Comparison of ENCODE assay signal across 9 cellular contexts in the genomic region with DNA sequence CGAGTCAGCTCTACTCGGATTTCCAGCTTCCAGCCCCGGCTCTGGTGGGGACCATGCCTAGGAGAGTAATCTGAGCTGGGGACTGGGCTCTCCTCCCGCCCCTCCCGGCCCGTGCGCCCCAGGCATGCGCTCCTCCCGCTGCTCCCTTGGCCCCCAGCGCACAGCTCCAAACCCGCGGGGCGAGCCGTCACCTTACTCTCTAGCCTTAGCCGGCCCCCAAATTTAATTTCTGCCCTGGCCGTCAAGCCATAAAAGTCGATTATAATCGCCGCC. TPM values are rescaled to one million over a fixed set of nuclear protein-coding genes. Genes with fewer than 3 reads are reported as not detected.
DNase-seq lines count a peak whose midpoint lies in the region; ATAC-seq and TF ChIP-seq lines count a peak whose summit lies in the region.
"Had no signal": no experiment of that assay in that cellular context is flagged by ENCODE, and none has a peak within 500 bp of the region (broad histone marks: within the 10 kb centered on the region; RNA-seq: fewer than 3 reads in every experiment).

No MANE protein-coding gene starts in this region.

- ATAC-seq in GM19397 (IDR thresholded peaks at IDR 0.05; ENCODE audit: unreplicated experiment): peak; percentile 10
- ATAC-seq in lower lobe of right lung: peak; percentile 69 to 73
- ATAC-seq in upper lobe of right lung: peak; percentile 56
- no peak for ATAC-seq in HG03135 (IDR thresholded peaks at IDR 0.05; ENCODE audit: unreplicated experiment)

- TF ChIP-seq CTCF in coronary artery (IDR thresholded peaks at IDR 0.05) (no peak), lower lobe of right lung (IDR thresholded peaks at IDR 0.05) (no peak), upper lobe of right lung (IDR thresholded peaks at IDR 0.05) (no peak)

- H3K4me1 ChIP-seq in lower lobe of right lung (peaks cover 20% of the 10 kb centered on the region), upper lobe of right lung (peaks cover 4% of the 10 kb centered on the region)

- intact Hi-C loops in lower lobe of right lung (cut with DNase I): no loop called here
- intact Hi-C loops in upper lobe of right lung (cut with DNase I): no loop called here

- H3K27ac ChIP-seq in coronary artery (peak overlapping the region; percentile 50 to 75), lower lobe of right lung (no peak overlapping the region), upper lobe of right lung (no peak overlapping the region)
- H3K27ac ChIP-seq: neutrophil had no signal

- H3K9me3 ChIP-seq in lower lobe of right lung (no peaks in the 10 kb centered on the region), upper lobe of right lung (no peaks in the 10 kb centered on the region)
- H3K9me3 ChIP-seq: neutrophil had no signal

- H3K27me3 ChIP-seq in lower lobe of right lung (ENCODE audit: low read depth) (peaks cover 26% of the 10 kb centered on the region), upper lobe of right lung (peaks cover 9% of the 10 kb centered on the region)

- H3K4me3 ChIP-seq in coronary artery (peak overlapping the region; percentile 75), lower lobe of right lung (peak overlapping the region; percentile 55), upper lobe of right lung (peak overlapping the region; percentile 57)

- H3K36me3 ChIP-seq in lower lobe of right lung (no peaks in the 10 kb centered on the region), upper lobe of right lung (no peaks in the 10 kb centered on the region)
- H3K36me3 ChIP-seq: neutrophil had no signal

- DNase-seq in AG20443 (ENCODE audit: low spot score) (peak; percentile 86), NCI-H226 (peak; percentile 6), coronary artery (ENCODE audit: low spot score) (no peak), lower lobe of right lung (no peak), upper lobe of right lung (no peak), NCI-H1436 treated with DMSO at 0.1 percent for 48 hours (lab: John Stamatoyannopoulos, UW) (no peak)

RNA-seq across cellular contexts. Expression of gene CAPRIN2, which starts 41.7 kb away (rescaled TPM):
- 20.4 TPM for total RNA-seq in lower lobe of right lung
- 17.2 TPM for total RNA-seq in upper lobe of right lung

Comparison
In these comparisons a context has a peak if more than half of its experiments do, and no peak if none do; other contexts are left out.
1. DNase-seq: peak in AG20443 (single experiment) and NCI-H226 (single experiment); none in coronary artery (single experiment), lower lobe of right lung (single experiment), upper lobe of right lung (single experiment) and NCI-H1436 treated with DMSO at 0.1 percent for 48 hours (single experiment).
2. H3K27ac ChIP-seq: peak in coronary artery (2 of 2); none in lower lobe of right lung (single experiment) and upper lobe of right lung (single experiment).
3. Peak in every context shown above with its lines, with median percentiles within 50 percentile points of each other: H3K4me3 ChIP-seq.